In the genomic region with DNA sequence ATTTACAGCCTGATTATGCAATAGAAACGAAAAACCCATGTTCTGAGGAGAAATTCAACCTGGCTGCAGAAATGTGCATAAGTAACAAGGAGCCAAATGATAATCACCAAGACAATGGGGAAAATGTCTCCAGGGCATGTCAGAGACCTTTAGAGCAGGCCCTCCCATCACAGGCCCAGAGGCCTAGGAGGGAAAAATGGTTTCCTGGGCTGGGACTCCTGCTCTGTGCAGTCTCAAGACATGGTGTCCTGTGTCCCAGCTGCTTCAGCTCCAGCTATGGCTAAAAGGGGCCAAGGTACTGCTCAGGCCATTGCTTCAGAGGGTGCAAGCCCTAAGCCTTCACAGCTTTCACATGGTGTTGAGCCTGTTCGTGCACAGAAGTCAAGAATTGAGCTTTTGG, we compare ENCODE assay signal across 8 cellular contexts.
"Had no signal": no experiment of that assay in that cellular context is flagged by ENCODE, and none has a peak within 500 bp of the region (broad histone marks: within the 10 kb centered on the region; RNA-seq: fewer than 3 reads in every experiment).

No MANE protein-coding gene starts in this region.

- FAIRE-seq: G401.6, GM12878, GM12891, GM12892, GM18507, GM19239 had no signal

- ATAC-seq: GM12878 had no signal

- H3K4me3 ChIP-seq: GM12878 had no signal

- DNase-seq: GDM1, GF-D8 had no signal
